13 cellular contexts compared by ENCODE assay signal in genomic region chr13:26476744-26477129, GRCh38.
DNase-seq lines count a peak whose midpoint lies in the region; ATAC-seq, FAIRE-seq and TF ChIP-seq lines count a peak whose summit lies in the region.
"Had no signal": no experiment of that assay in that cellular context is flagged by ENCODE, and none has a peak within 500 bp of the region (broad histone marks: within the 10 kb centered on the region; RNA-seq: fewer than 3 reads in every experiment).

No MANE protein-coding gene starts in this region.

- FAIRE-seq in kidney (lab: Jason Lieb, UNC): no peak

- no peaks in the 10 kb centered on the region for H3K9me3 Mint-ChIP-seq in neural progenitor cell
- H3K9me3 Mint-ChIP-seq: CD8-positive, alpha-beta T cell had no signal

- TF ChIP-seq CTCF in OCI-LY3 (IDR thresholded peaks at IDR 0.05; ENCODE audit: low read depth, low read length) (no peak), neural progenitor cell (IDR thresholded peaks at IDR 0.05) (no peak), kidney (IDR thresholded peaks at IDR 0.05; ENCODE audit: borderline replicate concordance, extremely low read depth, insufficient read depth) (no peak)

- peaks cover 26% of the 10 kb centered on the region for H3K4me1 Mint-ChIP-seq in neural progenitor cell

- H2AFZ ChIP-seq in OCI-LY3 (ENCODE audit: low read depth, low read length) (0 out of 2 replicates have a peak overlapping the region, but pooled peaks have one; percentile 5), neural progenitor cell (replicated peaks) (peak overlapping the region; percentile 83)

- H3K79me2 ChIP-seq in OCI-LY3 (ENCODE audit: low read length) (no peaks in the 10 kb centered on the region), neural progenitor cell (ENCODE audit: low read depth) (no peaks in the 10 kb centered on the region)

- H3K4me3 Mint-ChIP-seq in neural progenitor cell: peak overlapping the region; percentile 73
- H3K4me3 Mint-ChIP-seq: CD8-positive, alpha-beta T cell had no signal

- H3K9ac ChIP-seq in BLaER1 treated with 17β-estradiol and CSF1 and Interleukin-3, amounts not matched to agents 10 nM and 100 nM: 0 out of 22 replicates have a peak overlapping the region, but pooled peaks of 1 of the 11 experiments have one; percentile 11
- H3K9ac ChIP-seq in OCI-LY3 (ENCODE audit: low read length) (no peak overlapping the region), neural progenitor cell (no peak overlapping the region), kidney (ENCODE audit: low read length in 2 of 2) (no peak overlapping the region)

- no peak overlapping the region for H3K4me3 ChIP-seq in BLaER1 treated with 17β-estradiol and CSF1 and Interleukin-3, amounts not matched to agents 10 nM and 100 nM
- H3K4me3 ChIP-seq in OCI-LY3 (ENCODE audit: low read length): no peak overlapping the region
- peak overlapping the region; percentile 38 for H3K4me3 ChIP-seq in neural progenitor cell
- H3K4me3 ChIP-seq in kidney (ENCODE audit: low read length in 2 of 2): no peak overlapping the region

- H3K27me3 ChIP-seq in BLaER1 treated with 17β-estradiol and CSF1 and Interleukin-3, amounts not matched to agents 10 nM and 100 nM: no peaks in the 10 kb centered on the region
- H3K27me3 ChIP-seq in OCI-LY3 (ENCODE audit: low read depth, low read length): no peaks in the 10 kb centered on the region
- H3K27me3 ChIP-seq in neural progenitor cell: no peaks in the 10 kb centered on the region
- H3K27me3 ChIP-seq: transverse colon had no signal

- H3K27ac Mint-ChIP-seq in neural progenitor cell: peak overlapping the region; percentile 35
- H3K27ac Mint-ChIP-seq: CD8-positive, alpha-beta T cell had no signal

- peaks cover 0 to 13% (median 10%) of the 10 kb centered on the region in 10 experiments; a peak in 19 of 20 replicates for H3K4me1 ChIP-seq in BLaER1 treated with 17β-estradiol and CSF1 and Interleukin-3, amounts not matched to agents 10 nM and 100 nM
- no peaks in the 10 kb centered on the region for H3K4me1 ChIP-seq in OCI-LY3 (ENCODE audit: low read length)
- peaks cover 15% of the 10 kb centered on the region for H3K4me1 ChIP-seq in neural progenitor cell
- peaks cover 0 to 4% of the 10 kb centered on the region in 2 donors for H3K4me1 ChIP-seq in kidney (ENCODE audit: control insufficient read depth in 1 of 2, insufficient read depth in 1 of 2, low read depth in 1 of 2, low read length in 2 of 2)

- DNase-seq in Right ventricle myocardium superior: no peak
- no peak for DNase-seq in neural progenitor cell (ENCODE audit: low spot score)
- no peak for DNase-seq in NCI-H748 treated with DMSO at 0.1 percent for 48 hours (lab: John Stamatoyannopoulos, UW)
- DNase-seq in KBM-7: no peak
- no peak for DNase-seq in kidney tubule cell (ENCODE audit: low spot score)
- no peak for DNase-seq in kidney
- DNase-seq: activated CD4-positive, CD25-positive, alpha-beta regulatory T cell; activated naive CD4-positive, alpha-beta T cell; NCI-H2227 treated with DMSO at 0.1 percent for 48 hours; transverse colon had no signal

- H3K27ac ChIP-seq in BLaER1 treated with 17β-estradiol and CSF1 and Interleukin-3, amounts not matched to agents 10 nM and 100 nM: peak overlapping the region in 1 of 11 experiments; percentile 38; a peak in 1 of 22 replicates
- H3K27ac ChIP-seq in OCI-LY3 (ENCODE audit: low read length) (no peak overlapping the region), neural progenitor cell (no peak overlapping the region), kidney (ENCODE audit: low read depth in 2 of 2, low read length in 2 of 2) (no peak overlapping the region)

- H3K27me3 Mint-ChIP-seq in neural progenitor cell (ENCODE audit: insufficient read depth, low read depth): peaks cover 5% of the 10 kb centered on the region

- H3K9me3 ChIP-seq in BLaER1 treated with 17β-estradiol and CSF1 and Interleukin-3, amounts not matched to agents 10 nM and 100 nM (replicated peaks in 1 of 11): no peaks in the 10 kb centered on the region
- H3K9me3 ChIP-seq in OCI-LY3 (ENCODE audit: insufficient read depth, low read length) (no peaks in the 10 kb centered on the region), neural progenitor cell (ENCODE audit: low read depth) (no peaks in the 10 kb centered on the region), kidney (ENCODE audit: control insufficient read depth in 1 of 2, low read length in 2 of 2) (no peaks in the 10 kb centered on the region)
- H3K9me3 ChIP-seq: transverse colon had no signal

- no peaks in the 10 kb centered on the region for H3K36me3 ChIP-seq in BLaER1 treated with 17β-estradiol and CSF1 and Interleukin-3, amounts not matched to agents 10 nM and 100 nM
- no peaks in the 10 kb centered on the region for H3K36me3 ChIP-seq in OCI-LY3 (replicated peaks; ENCODE audit: low read depth, low read length)
- no peaks in the 10 kb centered on the region for H3K36me3 ChIP-seq in neural progenitor cell
- no peaks in the 10 kb centered on the region for H3K36me3 ChIP-seq in kidney (ENCODE audit: control insufficient read depth in 1 of 2, insufficient read depth in 2 of 2, low read length in 2 of 2)
- H3K36me3 ChIP-seq: transverse colon had no signal

- H3K36me3 Mint-ChIP-seq in neural progenitor cell: no peaks in the 10 kb centered on the region
- H3K36me3 Mint-ChIP-seq: CD8-positive, alpha-beta T cell had no signal

- H3F3A ChIP-seq in neural progenitor cell (ENCODE audit: low read depth): peaks cover 20% of the 10 kb centered on the region

- peak overlapping the region; percentile 44 to 74 (median 60) for H3K4me2 ChIP-seq in BLaER1 treated with 17β-estradiol and CSF1 and Interleukin-3, amounts not matched to agents 10 nM and 100 nM
- H3K4me2 ChIP-seq in OCI-LY3 (ENCODE audit: low read length) (0 out of 2 replicates have a peak overlapping the region, but pooled peaks have one; percentile 18), neural progenitor cell (peak overlapping the region; percentile 71)

- in situ Hi-C loops in KBM-7 (cut with MboI; ENCODE audit: low pct_unique_long_range_greater_than_20kb, low sequenced_read_pairs): loop anchor here (25.0 kb wide), 1 partner anchor 211 kb away; no protein-coding TSS in a partner anchor

- no peaks in the 10 kb centered on the region for H4K20me1 ChIP-seq in BLaER1 treated with 17β-estradiol and CSF1 and Interleukin-3, amounts not matched to agents 10 nM and 100 nM
- H4K20me1 ChIP-seq in OCI-LY3 (ENCODE audit: insufficient read depth, low read length): no peaks in the 10 kb centered on the region
- H4K20me1 ChIP-seq in neural progenitor cell (ENCODE audit: low read depth): no peaks in the 10 kb centered on the region

- intact Hi-C loops in Right ventricle myocardium superior (cut with DNase I) (no loop called here), kidney (cut with DNase I) (no loop called here)

- ATAC-seq in Right ventricle myocardium superior (ENCODE audit: poor library complexity): peak; percentile 70
- ATAC-seq: CD8-positive, alpha-beta T cell had no signal

Comparison
In these comparisons a context has a peak if more than half of its experiments do, and no peak if none do; other contexts are left out.
1. H3K4me2 ChIP-seq: peak in every context shown above with its lines; median percentile 71 in neural progenitor cell; 60 in BLaER1 treated with 17β-estradiol and CSF1 and Interleukin-3, amounts not matched to agents 10 nM and 100 nM; 18 in OCI-LY3.